26 cellular contexts compared by ENCODE assay signal in genomic region chr3:187103251-187103650, GRCh38.
"Had no signal": no experiment of that assay in that cellular context is flagged by ENCODE, and none has a peak within 500 bp of the region (broad histone marks: within the 10 kb centered on the region; RNA-seq: fewer than 3 reads in every experiment).

No MANE protein-coding gene starts in this region.

- ATAC-seq: activated CD4-positive, CD25-positive, alpha-beta regulatory T cell treated with anti-CD3 and anti-CD28 coated beads, Interleukin-2, amount 50 U/mL, for 24 hours; activated CD8-positive, alpha-beta T cell treated with anti-CD3 and anti-CD28 coated beads for 36 hours; activated T-cell treated with anti-CD3 and anti-CD28 coated beads, Interleukin-2, amount 50 U/mL, for 4 hours had no signal

- H3K9me3 Mint-ChIP-seq: activated T-cell treated with anti-CD3 and anti-CD28 coated beads, Interleukin-2, amount 50 U/mL, for 4 hours; activated T-helper 2 cell treated with anti-CD3 and anti-CD28 coated beads, Interferon-gamma antibody, Interleukin-2, Interleukin-4, amounts not matched to agents 10 μg/mL and 5 μg/mL and 100 μg/mL, durations not matched to agents 14 hours and 24 hours and 36 hours had no signal

- H3K4me1 ChIP-seq: breast epithelium, colonic mucosa had no signal

- H3K27me3 Mint-ChIP-seq: activated B cell treated with CpG ODN at 0.5 μM for 24 hours; activated CD8-positive, alpha-beta T cell treated with anti-CD3 and anti-CD28 coated beads for 36 hours; activated naive CD8-positive, alpha-beta T cell had no signal

- H3K27ac Mint-ChIP-seq: activated B cell treated with CpG ODN at 0.5 μM for 24 hours; activated CD8-positive, alpha-beta T cell treated with anti-CD3 and anti-CD28 coated beads for 36 hours; activated naive CD4-positive, alpha-beta T cell treated with anti-CD3 and anti-CD28 coated beads, Interleukin-2, amount 10 ng/mL, durations not matched to agents 7 days and 5 days; activated T-helper 2 cell treated with anti-CD3 and anti-CD28 coated beads, Interferon-gamma antibody, Interleukin-2, Interleukin-4, amounts not matched to agents 10 μg/mL and 5 μg/mL and 100 μg/mL, durations not matched to agents 14 hours and 24 hours and 36 hours; brain had no signal

- H3K4me3 Mint-ChIP-seq: activated B cell treated with CpG ODN at 0.5 μM for 24 hours; activated CD8-positive, alpha-beta T cell treated with anti-CD3 and anti-CD28 coated beads for 36 hours; activated naive CD4-positive, alpha-beta T cell treated with anti-CD3 and anti-CD28 coated beads, Interleukin-2, amount 10 ng/mL, durations not matched to agents 7 days and 5 days; activated naive CD8-positive, alpha-beta T cell; brain had no signal

- H3K27ac ChIP-seq: cardiac muscle cell, colonic mucosa, epithelial cell of prostate, WERI-Rb-1 had no signal

- H3K9me3 ChIP-seq: colonic mucosa had no signal

- H3K27me3 ChIP-seq: breast epithelium, cardiac muscle cell, colonic mucosa had no signal

- H3K36me3 ChIP-seq: breast epithelium, cardiac muscle cell, colonic mucosa, WERI-Rb-1 had no signal

- H3K4me3 ChIP-seq: breast epithelium, cardiac muscle cell, colonic mucosa had no signal

- DNase-seq: activated B cell treated with CpG ODN at 0.5 μM for 24 hours; activated CD4-positive, alpha-beta T cell treated with anti-CD3 and anti-CD28 coated beads for 48 hours; activated CD4-positive, alpha-beta T cell treated with anti-CD3 and anti-CD28 coated beads, Interleukin-2, amount 50 U/mL, for 1 hour; activated CD4-positive, alpha-beta T cell treated with anti-CD3 and anti-CD28 coated beads, Interleukin-2, amount 50 U/mL, for 48 hours; activated CD8-positive, alpha-beta memory T cell treated with anti-CD3 and anti-CD28 coated beads for 24 hours; activated CD8-positive, alpha-beta T cell treated with anti-CD3 and anti-CD28 coated beads for 36 hours; activated effector memory CD4-positive, alpha-beta T cell treated with anti-CD3 and anti-CD28 coated beads, Interleukin-2, amount 50 U/mL, for 16 hours; activated naive CD4-positive, alpha-beta T cell treated with anti-CD3 and anti-CD28 coated beads, Interleukin-2, amount 10 ng/mL, durations not matched to agents 7 days and 5 days; activated T-cell treated with anti-CD3 and anti-CD28 coated beads, Interleukin-2, amount 50 U/mL, for 4 hours; amniotic stem cell; anterior cingulate cortex; central memory CD4-positive, alpha-beta T cell; cerebellar nuclear complex; colonic mucosa; effector CD8-positive, alpha-beta T cell; foreskin fibroblast; head of caudate nucleus; T-helper 9 cell; WERI-Rb-1 had no signal

- H3K36me3 Mint-ChIP-seq: activated naive CD4-positive, alpha-beta T cell treated with anti-CD3 and anti-CD28 coated beads, Interleukin-2, amount 10 ng/mL, durations not matched to agents 7 days and 5 days; activated naive CD8-positive, alpha-beta T cell; brain had no signal
